In genomic region chr2:72932805-72933204, GRCh38 we compare ENCODE assay signal across 14 cellular contexts. TPM values are rescaled to one million over a fixed set of nuclear protein-coding genes. Genes with fewer than 3 reads are reported as not detected.
DNase-seq lines count a peak whose midpoint lies in the region; ATAC-seq, FAIRE-seq and TF ChIP-seq lines count a peak whose summit lies in the region.
"Had no signal": no experiment of that assay in that cellular context is flagged by ENCODE, and none has a peak within 500 bp of the region (broad histone marks: within the 10 kb centered on the region; RNA-seq: fewer than 3 reads in every experiment).

No MANE protein-coding gene starts in this region.

- no peaks in the 10 kb centered on the region for H3K27me3 ChIP-seq in right atrium auricular region

- FAIRE-seq in kidney (lab: Jason Lieb, UNC), result no peak
- FAIRE-seq: A204.1 had no signal

- no peak for TF ChIP-seq CTCF in right atrium auricular region (IDR thresholded peaks at IDR 0.05)
- TF ChIP-seq CTCF in CD14-positive monocyte (IDR thresholded peaks at IDR 0.05), result no peak
- no peak for TF ChIP-seq CTCF in kidney (IDR thresholded peaks at IDR 0.05; ENCODE audit: borderline replicate concordance, extremely low read depth, insufficient read depth)

- no peak overlapping the region for H3K9ac ChIP-seq in kidney (ENCODE audit: low read length in 2 of 2)

- peaks cover 12 to 22% (median 19%) of the 10 kb centered on the region in 3 donors for H3K27me3 Mint-ChIP-seq in CD14-positive monocyte (ENCODE audit: low read depth in 3 of 3)
- H3K27me3 Mint-ChIP-seq in activated CD4-positive, alpha-beta memory T cell treated with anti-CD3 and anti-CD28 coated beads for 36 hours, result peaks cover 6% of the 10 kb centered on the region

- H3K9me3 Mint-ChIP-seq in CD14-positive monocyte, result no peaks in the 10 kb centered on the region
- H3K9me3 Mint-ChIP-seq in activated CD4-positive, alpha-beta memory T cell treated with anti-CD3 and anti-CD28 coated beads for 36 hours, result no peaks in the 10 kb centered on the region
- H3K9me3 Mint-ChIP-seq: CD8-positive, alpha-beta T cell; H9 had no signal

- H3K4me3 ChIP-seq in right atrium auricular region (no peak overlapping the region), kidney (ENCODE audit: low read length in 2 of 2) (no peak overlapping the region)

- POLR2A ChIA-PET in activated CD4-positive, alpha-beta memory T cell treated with anti-CD3 and anti-CD28 coated beads for 36 hours (lab: Charles Lee), result no interaction called here

- DNase-seq in Right ventricle myocardium inferior (ENCODE audit: missing footprints) (peak; percentile 14), right atrium auricular region (ENCODE audit: low spot score) (no peak), CD14-positive monocyte (ENCODE audit: low spot score) (peak; percentile 30), kidney (peak; percentile 37), substantia nigra (lab: John Stamatoyannopoulos, UW) (no peak)
- DNase-seq in activated CD4-positive, alpha-beta memory T cell treated with anti-CD3 and anti-CD28 coated beads for 36 hours, result no peak
- DNase-seq: BE2C; Calu3; CD8-positive, alpha-beta T cell; GF-D8; GOT3; H9 had no signal

- no peaks in the 10 kb centered on the region for H3K36me3 ChIP-seq in right atrium auricular region
- H3K36me3 ChIP-seq in kidney (ENCODE audit: control insufficient read depth in 1 of 2, insufficient read depth in 2 of 2, low read length in 2 of 2), result peaks cover 0 to 3% of the 10 kb centered on the region in 2 donors
- H3K36me3 ChIP-seq: BE2C had no signal

- H3K4me3 Mint-ChIP-seq in CD14-positive monocyte, result no peak overlapping the region
- H3K4me3 Mint-ChIP-seq in activated CD4-positive, alpha-beta memory T cell treated with anti-CD3 and anti-CD28 coated beads for 36 hours, result no peak overlapping the region
- H3K4me3 Mint-ChIP-seq: CD8-positive, alpha-beta T cell; H9 had no signal

- H3K36me3 Mint-ChIP-seq in CD14-positive monocyte, result no peaks in the 10 kb centered on the region
- no peaks in the 10 kb centered on the region for H3K36me3 Mint-ChIP-seq in activated CD4-positive, alpha-beta memory T cell treated with anti-CD3 and anti-CD28 coated beads for 36 hours
- H3K36me3 Mint-ChIP-seq: CD8-positive, alpha-beta T cell had no signal

- H3K27ac Mint-ChIP-seq in CD14-positive monocyte, result no peak overlapping the region
- H3K27ac Mint-ChIP-seq in activated CD4-positive, alpha-beta memory T cell treated with anti-CD3 and anti-CD28 coated beads for 36 hours, result no peak overlapping the region
- H3K27ac Mint-ChIP-seq: CD8-positive, alpha-beta T cell; H9 had no signal

- intact Hi-C loops in Right ventricle myocardium inferior (cut with DNase I), result no loop called here
- intact Hi-C loops in CD14-positive monocyte (cut with micrococcal nuclease), result no loop called here
- intact Hi-C loops in kidney (cut with DNase I), result no loop called here
- intact Hi-C loops in activated CD4-positive, alpha-beta memory T cell treated with anti-CD3 and anti-CD28 coated beads for 36 hours (cut with micrococcal nuclease), result no loop called here

- H3K4me1 Mint-ChIP-seq in CD14-positive monocyte, result no peaks in the 10 kb centered on the region
- H3K4me1 Mint-ChIP-seq in activated CD4-positive, alpha-beta memory T cell treated with anti-CD3 and anti-CD28 coated beads for 36 hours (ENCODE audit: low read depth), result no peaks in the 10 kb centered on the region

- H3K27ac ChIP-seq in right atrium auricular region (no peak overlapping the region), kidney (ENCODE audit: low read depth in 2 of 2, low read length in 2 of 2) (peak overlapping the region; percentile 13 to 27), substantia nigra (ENCODE audit: low read depth, low read length, poor library complexity, severe bottlenecking) (no peak overlapping the region)

- H3K4me1 ChIP-seq in right atrium auricular region (no peaks in the 10 kb centered on the region), kidney (ENCODE audit: control insufficient read depth in 1 of 2, insufficient read depth in 1 of 2, low read depth in 1 of 2, low read length in 2 of 2) (peaks cover 4 to 36% of the 10 kb centered on the region in 2 donors)
- H3K4me1 ChIP-seq: BE2C had no signal

- no peak for ATAC-seq in Right ventricle myocardium inferior
- ATAC-seq: CD8-positive, alpha-beta T cell had no signal

- H3K9me3 ChIP-seq in right atrium auricular region (no peaks in the 10 kb centered on the region), kidney (ENCODE audit: control insufficient read depth in 1 of 2, low read length in 2 of 2) (no peaks in the 10 kb centered on the region)
- H3K9me3 ChIP-seq: BE2C had no signal

- CTCF ChIA-PET in activated CD4-positive, alpha-beta memory T cell treated with anti-CD3 and anti-CD28 coated beads for 36 hours (lab: Charles Lee), result interaction anchor here (1.7 to 3.5 kb wide), 2 partner anchors 40 to 245 kb away, joined by 4 to 17 read pairs; no protein-coding TSS in a partner anchor

RNA-seq across cellular contexts. Expression of gene EMX1, which starts 15.5 kb away (rescaled TPM):
- total RNA-seq in Right ventricle myocardium inferior (not detected), right atrium auricular region (under 1 TPM in 1 of 2 donors, not detected in 1; 0.31 TPM), kidney (19.6 TPM)
- polyA plus RNA-seq in CD14-positive monocyte (not detected), kidney (ENCODE audit: insufficient read depth, low read depth, low replicate concordance) (132 TPM)
- total RNA-seq in activated CD4-positive, alpha-beta memory T cell treated with anti-CD3 and anti-CD28 coated beads for 36 hours, result not detected
- total RNA-seq: Calu3; CD8-positive, alpha-beta T cell; IMR-90 had no signal
- polyA plus RNA-seq: IMR-90 had no signal

RNA-seq across cellular contexts. Expression of gene SPR, which starts 45.6 kb away (rescaled TPM):
- 52.4 TPM for total RNA-seq in Right ventricle myocardium inferior
- 10 to 100 TPM; 34.5 to 47.8 TPM for total RNA-seq in right atrium auricular region
- polyA plus RNA-seq in CD14-positive monocyte, result 10 to 100 TPM in 1 of 2 donors, 1 to 10 TPM in 1; 7.6 to 12.5 TPM
- 29.9 TPM for total RNA-seq in kidney
- polyA plus RNA-seq in kidney (ENCODE audit: insufficient read depth, low read depth, low replicate concordance), result 102 TPM
- 1 to 10 TPM; 7.1 to 8.5 TPM for total RNA-seq in activated CD4-positive, alpha-beta memory T cell treated with anti-CD3 and anti-CD28 coated beads for 36 hours
- total RNA-seq: CD8-positive, alpha-beta T cell had no signal

Comparison
In these comparisons a context has a peak if more than half of its experiments do, and no peak if none do; other contexts are left out.
1. DNase-seq: peak in Right ventricle myocardium inferior (single experiment), CD14-positive monocyte (single experiment) and kidney (single experiment); none in right atrium auricular region (single experiment), substantia nigra (0 of 49) and activated CD4-positive, alpha-beta memory T cell treated with anti-CD3 and anti-CD28 coated beads for 36 hours (single experiment).
2. H3K27ac ChIP-seq: peak in kidney (2 of 2); none in right atrium auricular region (0 of 2) and substantia nigra (single experiment).
3. RNA of gene EMX1, which starts 15.5 kb away (total RNA-seq): 19.6 TPM in kidney (single experiment); 0.31 TPM in right atrium auricular region, not detected in activated CD4-positive, alpha-beta memory T cell treated with anti-CD3 and anti-CD28 coated beads for 36 hours and not detected in Right ventricle myocardium inferior (single experiment); every median in the first group is over 10 times any median in the second.